1 cellular context compared by ENCODE assay signal in the genomic region with DNA sequence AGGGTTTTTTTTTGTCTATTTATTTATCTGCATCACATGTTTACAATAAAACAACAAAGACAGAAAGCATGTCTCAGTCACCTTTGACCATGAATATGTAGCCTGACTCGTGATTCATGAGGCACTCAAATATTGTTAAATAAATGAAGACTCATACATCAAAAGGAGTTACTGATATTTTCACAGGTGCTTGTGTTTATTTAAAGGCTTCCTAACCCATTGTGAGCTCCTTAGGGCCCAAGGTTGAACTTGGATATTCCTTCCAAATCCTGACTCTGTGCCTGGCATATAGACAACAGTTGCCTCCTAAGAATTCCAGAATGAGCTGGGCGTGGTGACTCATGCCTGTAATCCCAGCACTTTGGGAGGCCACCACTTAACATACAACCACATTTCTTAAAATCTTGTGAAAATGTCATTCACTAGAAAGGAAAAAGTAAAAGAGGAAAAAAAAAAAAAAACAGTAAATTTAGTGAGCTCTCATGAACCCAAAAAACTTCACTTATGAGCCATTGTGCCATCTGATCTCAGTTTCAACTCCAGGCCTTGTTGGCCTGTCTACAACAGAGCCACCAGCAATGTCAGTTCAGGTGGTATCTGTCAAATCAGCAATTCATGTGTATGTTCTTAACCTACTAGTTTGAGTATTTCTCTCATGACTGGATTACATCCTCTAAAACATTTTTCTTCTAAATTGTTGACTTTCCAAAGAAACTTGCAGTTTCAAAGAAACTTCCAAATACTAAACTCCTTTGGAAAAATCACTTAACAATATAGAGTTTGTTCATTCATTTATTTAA.
TF ChIP-seq lines count a peak whose summit lies in the region.

No MANE protein-coding gene starts in this region.

TF ChIP-seq in HepG2, 621 proteins besides CTCF, POLR2A, EP300 and RAD21 (continued from another document and continues in another):
- TF ChIP-seq ZBTB37 (CRISPR knock-in tag; IDR thresholded peaks at IDR 0.05) (no peak), MEIS1 (CRISPR knock-in tag; IDR thresholded peaks at IDR 0.05; ENCODE audit: borderline replicate concordance) (no peak), BHLHE40 (IDR thresholded peaks at IDR 0.05; ENCODE audit: low read length) (peak; percentile 79), FOXP1 (IDR thresholded peaks at IDR 0.05) (no peak), FOXP1 (CRISPR knock-in tag; IDR thresholded peaks at IDR 0.05) (0 out of 2 replicates have a peak, but pooled peaks have one; percentile 44), GMEB2 (CRISPR knock-in tag; IDR thresholded peaks at IDR 0.05; ENCODE audit: low read depth) (no peak), NCOA2 (CRISPR knock-in tag; IDR thresholded peaks at IDR 0.05) (no peak), HMGA1 (CRISPR knock-in tag; conservative IDR thresholded peaks at IDR 0.05) (no peak), SOX13 (IDR thresholded peaks at IDR 0.05) (no peak), SOX13 (CRISPR knock-in tag; conservative IDR thresholded peaks at IDR 0.05 in 1 of 2, IDR thresholded peaks at IDR 0.05 in 1 of 2) (peak in 1 of 2 experiments; percentile 54; a peak in 1 of 4 replicates), TCF7 (IDR thresholded peaks at IDR 0.05; ENCODE audit: low read depth) (peak; percentile 48; the same call in 1 of the 2 replicates), ZMAT5 (CRISPR knock-in tag; IDR thresholded peaks at IDR 0.05; ENCODE audit: borderline replicate concordance, low read depth) (no peak), FOXJ3 (CRISPR knock-in tag; IDR thresholded peaks at IDR 0.05; ENCODE audit: borderline replicate concordance) (no peak), ZEB1 (IDR thresholded peaks at IDR 0.05; ENCODE audit: insufficient replicate concordance, low read depth) (no peak), REST (IDR thresholded peaks at IDR 0.05; ENCODE audit: borderline replicate concordance in 1 of 2, low read depth in 1 of 2, low read length in 2 of 2) (no peak), MAFF (IDR thresholded peaks at IDR 0.05; ENCODE audit: low read depth, low read length) (peak; percentile 85), SALL2 (CRISPR knock-in tag; IDR thresholded peaks at IDR 0.05) (no peak), ZNF496 (CRISPR knock-in tag; IDR thresholded peaks at IDR 0.05; ENCODE audit: insufficient replicate concordance) (no peak), FOXA1 (IDR thresholded peaks at IDR 0.05) (0 out of 2 replicates have a peak, but pooled peaks have one; percentile 6), FOXA1 (CRISPR knock-in tag; IDR thresholded peaks at IDR 0.05) (no peak), ZNF841 (CRISPR knock-in tag; IDR thresholded peaks at IDR 0.05; ENCODE audit: borderline replicate concordance) (no peak), MIER2 (CRISPR knock-in tag; IDR thresholded peaks at IDR 0.05) (no peak), ZNF205 (CRISPR knock-in tag; IDR thresholded peaks at IDR 0.05) (no peak), MAF1 (CRISPR knock-in tag; IDR thresholded peaks at IDR 0.05; ENCODE audit: borderline replicate concordance) (no peak), ZNF670 (CRISPR knock-in tag; IDR thresholded peaks at IDR 0.05; ENCODE audit: borderline replicate concordance) (no peak), SNAPC2 (CRISPR knock-in tag; IDR thresholded peaks at IDR 0.05) (no peak), ZNF784 (CRISPR knock-in tag; IDR thresholded peaks at IDR 0.05; ENCODE audit: borderline replicate concordance) (no peak), MXD3 (CRISPR knock-in tag; IDR thresholded peaks at IDR 0.05) (no peak), CHD4 (IDR thresholded peaks at IDR 0.05; ENCODE audit: borderline replicate concordance, low read length) (no peak), ZNF720 (CRISPR knock-in tag; IDR thresholded peaks at IDR 0.05) (no peak), SOX5 (CRISPR knock-in tag; IDR thresholded peaks at IDR 0.05; ENCODE audit: borderline replicate concordance) (peak; percentile 38; the same call in 1 of the 2 replicates), ZNF230 (CRISPR knock-in tag; IDR thresholded peaks at IDR 0.05) (no peak), ONECUT2 (CRISPR knock-in tag; IDR thresholded peaks at IDR 0.05) (no peak), HOXA7 (CRISPR knock-in tag; IDR thresholded peaks at IDR 0.05) (no peak), RXRA (CRISPR knock-in tag; IDR thresholded peaks at IDR 0.05) (no peak), CBX5 (CRISPR knock-in tag; IDR thresholded peaks at IDR 0.05; ENCODE audit: borderline replicate concordance) (no peak), TBX3 (IDR thresholded peaks at IDR 0.05; ENCODE audit: borderline replicate concordance) (peak; percentile 58; the same call in 1 of the 2 replicates), SOX6 (IDR thresholded peaks at IDR 0.05) (no peak), SOX6 (CRISPR knock-in tag; IDR thresholded peaks at IDR 0.05) (peak; percentile 33; the same call in 1 of the 2 replicates), KLF12 (CRISPR knock-in tag; IDR thresholded peaks at IDR 0.05; ENCODE audit: borderline replicate concordance) (no peak), ISX (CRISPR knock-in tag; conservative IDR thresholded peaks at IDR 0.05) (no peak), SRSF4 (IDR thresholded peaks at IDR 0.05; ENCODE audit: low read depth, low read length, poor library complexity, severe bottlenecking) (no peak), ARID3A (IDR thresholded peaks at IDR 0.05; ENCODE audit: low read depth, low read length) (0 out of 2 replicates have a peak, but pooled peaks have one; percentile 34), ZNF678 (CRISPR knock-in tag; IDR thresholded peaks at IDR 0.05) (no peak), FLYWCH1 (CRISPR knock-in tag; IDR thresholded peaks at IDR 0.05) (no peak), KDM1A (CRISPR knock-in tag; IDR thresholded peaks at IDR 0.05) (no peak), ZNF451 (CRISPR knock-in tag; IDR thresholded peaks at IDR 0.05) (no peak), RNF2 (conservative IDR thresholded peaks at IDR 0.05; ENCODE audit: low read depth) (no peak), E2F1 (CRISPR knock-in tag; IDR thresholded peaks at IDR 0.05) (no peak), PRMT3 (CRISPR knock-in tag; IDR thresholded peaks at IDR 0.05; ENCODE audit: borderline replicate concordance, low read depth) (no peak)
- TF ChIP-seq, protein P1, sequence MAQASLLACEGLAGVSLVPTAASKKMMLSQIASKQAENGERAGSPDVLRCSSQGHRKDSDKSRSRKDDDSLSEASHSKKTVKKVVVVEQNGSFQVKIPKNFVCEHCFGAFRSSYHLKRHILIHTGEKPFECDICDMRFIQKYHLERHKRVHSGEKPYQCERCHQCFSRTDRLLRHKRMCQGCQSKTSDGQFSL (CRISPR knock-in tag; IDR thresholded peaks at IDR 0.05): no peak
- TF ChIP-seq, protein P2, sequence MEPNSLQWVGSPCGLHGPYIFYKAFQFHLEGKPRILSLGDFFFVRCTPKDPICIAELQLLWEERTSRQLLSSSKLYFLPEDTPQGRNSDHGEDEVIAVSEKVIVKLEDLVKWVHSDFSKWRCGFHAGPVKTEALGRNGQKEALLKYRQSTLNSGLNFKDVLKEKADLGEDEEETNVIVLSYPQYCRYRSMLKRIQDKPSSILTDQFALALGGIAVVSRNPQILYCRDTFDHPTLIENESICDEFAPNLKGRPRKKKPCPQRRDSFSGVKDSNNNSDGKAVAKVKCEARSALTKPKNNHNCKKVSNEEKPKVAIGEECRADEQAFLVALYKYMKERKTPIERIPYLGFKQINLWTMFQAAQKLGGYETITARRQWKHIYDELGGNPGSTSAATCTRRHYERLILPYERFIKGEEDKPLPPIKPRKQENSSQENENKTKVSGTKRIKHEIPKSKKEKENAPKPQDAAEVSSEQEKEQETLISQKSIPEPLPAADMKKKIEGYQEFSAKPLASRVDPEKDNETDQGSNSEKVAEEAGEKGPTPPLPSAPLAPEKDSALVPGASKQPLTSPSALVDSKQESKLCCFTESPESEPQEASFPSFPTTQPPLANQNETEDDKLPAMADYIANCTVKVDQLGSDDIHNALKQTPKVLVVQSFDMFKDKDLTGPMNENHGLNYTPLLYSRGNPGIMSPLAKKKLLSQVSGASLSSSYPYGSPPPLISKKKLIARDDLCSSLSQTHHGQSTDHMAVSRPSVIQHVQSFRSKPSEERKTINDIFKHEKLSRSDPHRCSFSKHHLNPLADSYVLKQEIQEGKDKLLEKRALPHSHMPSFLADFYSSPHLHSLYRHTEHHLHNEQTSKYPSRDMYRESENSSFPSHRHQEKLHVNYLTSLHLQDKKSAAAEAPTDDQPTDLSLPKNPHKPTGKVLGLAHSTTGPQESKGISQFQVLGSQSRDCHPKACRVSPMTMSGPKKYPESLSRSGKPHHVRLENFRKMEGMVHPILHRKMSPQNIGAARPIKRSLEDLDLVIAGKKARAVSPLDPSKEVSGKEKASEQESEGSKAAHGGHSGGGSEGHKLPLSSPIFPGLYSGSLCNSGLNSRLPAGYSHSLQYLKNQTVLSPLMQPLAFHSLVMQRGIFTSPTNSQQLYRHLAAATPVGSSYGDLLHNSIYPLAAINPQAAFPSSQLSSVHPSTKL (CRISPR knock-in tag; IDR thresholded peaks at IDR 0.05): 0 out of 2 replicates have a peak, but pooled peaks have one; percentile 12
